8 cellular contexts compared by ENCODE assay signal in genomic region chr7:151080522-151081169, GRCh38. TPM values are rescaled to one million over a fixed set of nuclear protein-coding genes. Genes with fewer than 3 reads are reported as not detected.
DNase-seq lines count a peak whose midpoint lies in the region; ATAC-seq, FAIRE-seq and TF ChIP-seq lines count a peak whose summit lies in the region.

Gene FASTK (minus strand): TSS chr7:151080809. CDS start chr7:151080766, 43 bp downstream.

- ATAC-seq in HG02884 (IDR thresholded peaks at IDR 0.05; ENCODE audit: unreplicated experiment), result peak; percentile 61
- ATAC-seq in left ventricle myocardium superior, result peak; percentile 82

- peak; percentile 83 for TF ChIP-seq POLR2A in GM15510 (IDR thresholded peaks at IDR 0.05; ENCODE audit: borderline replicate concordance, extremely low read depth, insufficient read length)

- intact Hi-C loops in left ventricle myocardium superior (cut with micrococcal nuclease), result no loop called here

- DNase-seq in NCI-H187 (lab: John Stamatoyannopoulos, UW) (peak; percentile 71 to 93), T-helper 2 cell (peak; percentile 72 to 94 (median 86)), amygdala (lab: John Stamatoyannopoulos, UW) (peak; percentile 25 to 96 (median 86)), left ventricle myocardium superior (peak; percentile 95), pulmonary artery endothelial cell (ENCODE audit: low read depth, low spot score) (peak; percentile 71), urothelium cell line (ENCODE audit: low spot score) (peak; percentile 75)

- FAIRE-seq in urothelium cell line (lab: Jason Lieb, UNC), result no peak

RNA-seq across cellular contexts. Expression of gene FASTK, which starts in this region (rescaled TPM):
- total RNA-seq in left ventricle myocardium superior (79.4 TPM), pulmonary artery endothelial cell (67.0 and 75.0 TPM in 2 replicates)

Comparison
In these comparisons a context has a peak if more than half of its experiments do, and no peak if none do; other contexts are left out.
1. Peak in every context shown above with its lines: DNase-seq and ATAC-seq.